Comparison of ENCODE assay signal across 19 cellular contexts in genomic region chr3:170159459-170159858, GRCh38. TPM values are rescaled to one million over a fixed set of nuclear protein-coding genes. Genes with fewer than 3 reads are reported as not detected.
DNase-seq lines count a peak whose midpoint lies in the region; ATAC-seq and TF ChIP-seq lines count a peak whose summit lies in the region.
"Had no signal": no experiment of that assay in that cellular context is flagged by ENCODE, and none has a peak within 500 bp of the region (broad histone marks: within the 10 kb centered on the region; RNA-seq: fewer than 3 reads in every experiment).

No MANE protein-coding gene starts in this region.

- peaks cover 41% of the 10 kb centered on the region for H3K4me1 Mint-ChIP-seq in activated naive CD4-positive, alpha-beta T cell treated with anti-CD3 and anti-CD28 coated beads, Interleukin-2, amount 10 ng/mL, durations not matched to agents 7 days and 5 days
- peaks cover 62% of the 10 kb centered on the region for H3K4me1 Mint-ChIP-seq in activated naive CD8-positive, alpha-beta T cell (ENCODE audit: low read depth)
- peaks cover 62% of the 10 kb centered on the region for H3K4me1 Mint-ChIP-seq in stimulated activated memory B cell treated with anti-CD40 and anti-IgM and Interleukin-4, amounts not matched to agents 10 μg/mL and 1 μg/mL and 100 μg/mL, for 72 hours

- intact Hi-C loops in breast epithelium (cut with DNase I; ENCODE audit: low total_unique reads), result no loop called here

- H3K36me3 Mint-ChIP-seq in activated naive CD4-positive, alpha-beta T cell treated with anti-CD3 and anti-CD28 coated beads, Interleukin-2, amount 10 ng/mL, durations not matched to agents 7 days and 5 days, result peaks cover 56% of the 10 kb centered on the region
- H3K36me3 Mint-ChIP-seq in activated naive CD8-positive, alpha-beta T cell, result peaks cover 30% of the 10 kb centered on the region
- peaks cover 53% of the 10 kb centered on the region for H3K36me3 Mint-ChIP-seq in stimulated activated memory B cell treated with anti-CD40 and anti-IgM and Interleukin-4, amounts not matched to agents 10 μg/mL and 1 μg/mL and 100 μg/mL, for 72 hours

- CTCF ChIA-PET in activated naive CD4-positive, alpha-beta T cell treated with anti-CD3 and anti-CD28 coated beads, Interleukin-2, amount 10 ng/mL, durations not matched to agents 7 days and 5 days (lab: Charles Lee), result no interaction called here

- no peaks in the 10 kb centered on the region for H3K27me3 Mint-ChIP-seq in activated naive CD4-positive, alpha-beta T cell treated with anti-CD3 and anti-CD28 coated beads, Interleukin-2, amount 10 ng/mL, durations not matched to agents 7 days and 5 days
- no peaks in the 10 kb centered on the region for H3K27me3 Mint-ChIP-seq in activated naive CD8-positive, alpha-beta T cell
- no peaks in the 10 kb centered on the region for H3K27me3 Mint-ChIP-seq in stimulated activated memory B cell treated with anti-CD40 and anti-IgM and Interleukin-4, amounts not matched to agents 10 μg/mL and 1 μg/mL and 100 μg/mL, for 72 hours
- H3K27me3 Mint-ChIP-seq: dendritic cell treated with granulocyte-macrophage colony-stimulating factor and Interleukin-4, amounts not matched to agents 40 ng/mL and 50 ng/mL, for 4 days had no signal

- no peaks in the 10 kb centered on the region for H3K27me3 ChIP-seq in breast epithelium
- H3K27me3 ChIP-seq: brain microvascular endothelial cell had no signal

- TF ChIP-seq CTCF in breast epithelium (IDR thresholded peaks at IDR 0.05) (no peak), coronary artery (IDR thresholded peaks at IDR 0.05) (no peak)

- H3K4me3 ChIP-seq in breast epithelium (no peak overlapping the region), coronary artery (no peak overlapping the region)
- H3K4me3 ChIP-seq: mucosa of descending colon had no signal

- H3K9me3 Mint-ChIP-seq in activated naive CD4-positive, alpha-beta T cell treated with anti-CD3 and anti-CD28 coated beads, Interleukin-2, amount 10 ng/mL, durations not matched to agents 7 days and 5 days, result no peaks in the 10 kb centered on the region
- peaks cover 5% of the 10 kb centered on the region for H3K9me3 Mint-ChIP-seq in activated naive CD8-positive, alpha-beta T cell (ENCODE audit: low read depth)
- H3K9me3 Mint-ChIP-seq in stimulated activated memory B cell treated with anti-CD40 and anti-IgM and Interleukin-4, amounts not matched to agents 10 μg/mL and 1 μg/mL and 100 μg/mL, for 72 hours, result peaks cover 2% of the 10 kb centered on the region
- H3K9me3 Mint-ChIP-seq: dendritic cell treated with granulocyte-macrophage colony-stimulating factor and Interleukin-4, amounts not matched to agents 40 ng/mL and 50 ng/mL, for 4 days had no signal

- H3K36me3 ChIP-seq in breast epithelium, result no peaks in the 10 kb centered on the region

- H3K27ac Mint-ChIP-seq in activated naive CD4-positive, alpha-beta T cell treated with anti-CD3 and anti-CD28 coated beads, Interleukin-2, amount 10 ng/mL, durations not matched to agents 7 days and 5 days, result peak overlapping the region; percentile 44
- peak overlapping the region; percentile 78 for H3K27ac Mint-ChIP-seq in activated naive CD8-positive, alpha-beta T cell
- H3K27ac Mint-ChIP-seq in stimulated activated memory B cell treated with anti-CD40 and anti-IgM and Interleukin-4, amounts not matched to agents 10 μg/mL and 1 μg/mL and 100 μg/mL, for 72 hours, result peak overlapping the region; percentile 22
- H3K27ac Mint-ChIP-seq: dendritic cell treated with granulocyte-macrophage colony-stimulating factor and Interleukin-4, amounts not matched to agents 40 ng/mL and 50 ng/mL, for 4 days had no signal

- H3K4me3 Mint-ChIP-seq in activated naive CD4-positive, alpha-beta T cell treated with anti-CD3 and anti-CD28 coated beads, Interleukin-2, amount 10 ng/mL, durations not matched to agents 7 days and 5 days, result no peak overlapping the region
- H3K4me3 Mint-ChIP-seq in activated naive CD8-positive, alpha-beta T cell, result no peak overlapping the region
- no peak overlapping the region for H3K4me3 Mint-ChIP-seq in stimulated activated memory B cell treated with anti-CD40 and anti-IgM and Interleukin-4, amounts not matched to agents 10 μg/mL and 1 μg/mL and 100 μg/mL, for 72 hours
- H3K4me3 Mint-ChIP-seq: dendritic cell treated with granulocyte-macrophage colony-stimulating factor and Interleukin-4, amounts not matched to agents 40 ng/mL and 50 ng/mL, for 4 days had no signal

- DNase-seq in activated naive CD4-positive, alpha-beta T cell treated with anti-CD3 and anti-CD28 coated beads, Interleukin-2, amount 10 ng/mL, durations not matched to agents 7 days and 5 days, result no peak
- DNase-seq in activated naive CD4-positive, alpha-beta T cell treated with Interleukin-2 at 50 U/mL for 16 hours, result no peak
- no peak for DNase-seq in breast epithelium (ENCODE audit: low spot score in 2 of 2)
- no peak for DNase-seq in activated CD4-positive, alpha-beta T cell treated with anti-CD3 and anti-CD28 coated beads, Interleukin-2, amount 50 U/mL, for 4 hours
- DNase-seq in coronary artery (ENCODE audit: low spot score), result no peak
- DNase-seq: activated CD4-positive, CD25-positive, alpha-beta regulatory T cell; activated CD8-positive, alpha-beta memory T cell treated with anti-CD3 and anti-CD28 coated beads, Interleukin-2, amount 50 U/mL, for 48 hours; brain microvascular endothelial cell; GOT3; mucosa of descending colon; NCI-H2107; NCI-H526; nucleus accumbens; right cardiac atrium had no signal

- peak; percentile 57 for ATAC-seq in HG03135 (IDR thresholded peaks at IDR 0.05; ENCODE audit: unreplicated experiment)
- ATAC-seq in stimulated activated memory B cell treated with anti-CD40 and anti-IgM and Interleukin-4, amounts not matched to agents 10 μg/mL and 1 μg/mL and 100 μg/mL, for 72 hours, result no peak
- ATAC-seq: activated naive CD4-positive, alpha-beta T cell treated with anti-CD3 and anti-CD28 coated beads, Interleukin-2, amount 50 U/mL, for 72 hours; right cardiac atrium had no signal

- H3K9me3 ChIP-seq in breast epithelium, result no peaks in the 10 kb centered on the region
- H3K9me3 ChIP-seq: mucosa of descending colon had no signal

- H3K27ac ChIP-seq in breast epithelium (no peak overlapping the region), coronary artery (no peak overlapping the region)
- H3K27ac ChIP-seq: brain microvascular endothelial cell had no signal

- no peaks in the 10 kb centered on the region for H3K4me1 ChIP-seq in breast epithelium

- TF ChIP-seq POLR2A in breast epithelium (IDR thresholded peaks at IDR 0.05), result no peak

RNA-seq across cellular contexts. Expression of gene PHC3, which starts 22.1 kb away (rescaled TPM):
- total RNA-seq in breast epithelium, result 100 to 1,000 TPM in 1 of 3 donors, 10 to 100 TPM in 2; 65.1 to 117 (median 87.2) TPM

Comparison
In these comparisons a context has a peak if more than half of its experiments do, and no peak if none do; other contexts are left out.
1. H3K27ac Mint-ChIP-seq: peak in every context shown above with its lines; median percentile 78 in activated naive CD8-positive, alpha-beta T cell; 44 in activated naive CD4-positive, alpha-beta T cell treated with anti-CD3 and anti-CD28 coated beads, Interleukin-2, amount 10 ng/mL, durations not matched to agents 7 days and 5 days; 22 in stimulated activated memory B cell treated with anti-CD40 and anti-IgM and Interleukin-4, amounts not matched to agents 10 μg/mL and 1 μg/mL and 100 μg/mL, for 72 hours.